Comparison of ENCODE assay signal across 14 cellular contexts in the genomic region with DNA sequence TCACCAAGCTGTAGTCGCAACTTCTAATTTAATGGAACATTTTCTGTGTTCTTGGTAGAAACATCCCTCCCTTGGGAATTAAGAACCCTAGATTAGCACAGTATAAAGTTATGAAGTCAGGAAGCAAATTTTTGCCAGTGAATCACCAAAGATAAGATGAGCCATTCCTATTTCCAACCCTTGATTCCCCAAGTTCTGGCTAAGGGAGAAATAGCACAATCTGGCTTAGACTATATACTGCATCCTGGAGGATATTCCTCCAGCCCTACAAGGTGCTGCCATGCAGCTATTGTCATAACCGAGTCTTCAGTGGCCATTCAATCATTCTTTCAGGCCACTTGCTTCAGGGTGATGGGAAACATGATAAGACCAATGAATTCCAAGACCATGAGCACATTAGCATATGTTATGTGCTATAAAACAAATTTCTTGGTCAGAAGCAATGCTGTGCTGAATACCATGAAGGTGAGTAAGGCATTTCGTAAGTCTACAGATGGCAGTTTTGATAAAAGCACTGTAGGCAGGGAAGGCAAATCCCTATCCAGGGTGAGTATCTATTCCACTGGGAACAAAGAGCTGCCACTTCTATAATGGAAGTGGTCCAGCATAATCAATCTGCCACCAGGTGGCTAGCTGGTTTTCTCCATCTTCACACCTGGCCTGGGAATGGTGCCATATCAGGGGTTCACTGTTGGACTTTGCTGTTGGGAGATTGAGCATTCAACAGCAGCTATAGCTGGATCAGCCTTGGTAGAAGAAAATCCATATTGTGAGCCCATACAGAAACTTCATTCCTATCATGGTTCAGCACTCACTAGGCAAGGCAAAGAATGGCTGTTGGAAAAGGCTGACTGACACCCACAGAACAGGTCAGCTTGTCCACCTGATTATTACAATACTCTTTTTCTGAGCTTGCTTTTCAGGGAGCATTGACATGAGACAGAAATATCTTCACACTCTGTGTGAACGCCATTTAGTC. TPM values are rescaled to one million over a fixed set of nuclear protein-coding genes. Genes with fewer than 3 reads are reported as not detected.
DNase-seq lines count a peak whose midpoint lies in the region; ATAC-seq, FAIRE-seq and TF ChIP-seq lines count a peak whose summit lies in the region.
"Had no signal": no experiment of that assay in that cellular context is flagged by ENCODE, and none has a peak within 500 bp of the region (broad histone marks: within the 10 kb centered on the region; RNA-seq: fewer than 3 reads in every experiment).

No MANE protein-coding gene starts in this region.

- H3K27me3 Mint-ChIP-seq in activated naive CD8-positive, alpha-beta T cell treated with anti-CD3 and anti-CD28 coated beads for 36 hours, result peaks cover 22% of the 10 kb centered on the region

- TF ChIP-seq CTCF in fibroblast of lung (conservative IDR thresholded peaks at IDR 0.05 in 1 of 2, IDR thresholded peaks at IDR 0.05 in 1 of 2; ENCODE audit: low read depth in 1 of 2, low read length in 2 of 2), result no peak

- peaks cover 4% of the 10 kb centered on the region for H3K4me1 ChIP-seq in fibroblast of lung (ENCODE audit: control insufficient read depth, extremely low read depth, insufficient read depth, low read length)
- H3K4me1 ChIP-seq in small intestine (ENCODE audit: control insufficient read depth in 2 of 2, insufficient read depth in 1 of 2, low read depth in 1 of 2, low read length in 1 of 2), result no peaks in the 10 kb centered on the region

- H2AFZ ChIP-seq in fibroblast of lung (ENCODE audit: low read length), result no peak overlapping the region

- no peak overlapping the region for H3K4me3 Mint-ChIP-seq in activated naive CD8-positive, alpha-beta T cell treated with anti-CD3 and anti-CD28 coated beads for 36 hours
- H3K4me3 Mint-ChIP-seq: activated naive CD4-positive, alpha-beta T cell treated with anti-CD3 and anti-CD28 coated beads for 36 hours; memory B cell; stimulated activated naive CD8-positive, alpha-beta T cell treated with anti-CD3 and anti-CD28 coated beads, Interleukin-15, amount 100 ng/mL, for 72 hours had no signal

- H3K9me3 ChIP-seq in fibroblast of lung (ENCODE audit: control insufficient read depth, insufficient read depth, low read depth, low read length), result no peaks in the 10 kb centered on the region
- no peaks in the 10 kb centered on the region for H3K9me3 ChIP-seq in small intestine (ENCODE audit: control insufficient read depth, low read depth)

- 38 to 73% (median 52%) methylated on average over 4 of the region's 4 CpGs for WGBS in small intestine, 3 donors

- peak overlapping the region; percentile 42 for H3K4me2 ChIP-seq in fibroblast of lung (ENCODE audit: extremely low read depth, insufficient read depth, low read length)
- H3K4me2 ChIP-seq: BLaER1 treated with 17β-estradiol and CSF1 and Interleukin-3, amounts not matched to agents 10 nM and 100 nM had no signal

- in situ Hi-C loops in KBM-7 (cut with MboI; ENCODE audit: low pct_unique_long_range_greater_than_20kb, low sequenced_read_pairs), result no loop called here

- no peaks in the 10 kb centered on the region for H3K36me3 Mint-ChIP-seq in activated naive CD8-positive, alpha-beta T cell treated with anti-CD3 and anti-CD28 coated beads for 36 hours
- H3K36me3 Mint-ChIP-seq: memory B cell had no signal

- H3K36me3 ChIP-seq in fibroblast of lung (ENCODE audit: control insufficient read depth, insufficient read depth, low read length) (no peaks in the 10 kb centered on the region), small intestine (ENCODE audit: control insufficient read depth in 2 of 2, insufficient read depth in 2 of 2, low read length in 2 of 2) (no peaks in the 10 kb centered on the region)
- H3K36me3 ChIP-seq: BLaER1 treated with 17β-estradiol and CSF1 and Interleukin-3, amounts not matched to agents 10 nM and 100 nM had no signal

- peaks cover 8% of the 10 kb centered on the region for H3K9me3 Mint-ChIP-seq in activated naive CD8-positive, alpha-beta T cell treated with anti-CD3 and anti-CD28 coated beads for 36 hours

- H3K4me1 Mint-ChIP-seq in activated naive CD8-positive, alpha-beta T cell treated with anti-CD3 and anti-CD28 coated beads for 36 hours, result peaks cover 6% of the 10 kb centered on the region
- H3K4me1 Mint-ChIP-seq: memory B cell had no signal

- H3K79me2 ChIP-seq in fibroblast of lung (ENCODE audit: control insufficient read depth, insufficient read depth, low read length), result no peaks in the 10 kb centered on the region

- H3K27me3 ChIP-seq in fibroblast of lung (ENCODE audit: control insufficient read depth, insufficient read depth, low read length) (no peaks in the 10 kb centered on the region), small intestine (ENCODE audit: control insufficient read depth in 2 of 2, insufficient read depth in 2 of 2, low read length in 2 of 2) (no peaks in the 10 kb centered on the region)
- H3K27me3 ChIP-seq: BLaER1 treated with 17β-estradiol and CSF1 and Interleukin-3, amounts not matched to agents 10 nM and 100 nM had no signal

- no peak overlapping the region for H3K9ac ChIP-seq in fibroblast of lung (ENCODE audit: insufficient read depth, low read length)
- H3K9ac ChIP-seq: BLaER1 treated with 17β-estradiol and CSF1 and Interleukin-3, amounts not matched to agents 10 nM and 100 nM had no signal

- no peaks in the 10 kb centered on the region for H4K20me1 ChIP-seq in fibroblast of lung (ENCODE audit: control insufficient read depth, extremely low read depth, insufficient read depth, low read length)
- H4K20me1 ChIP-seq: BLaER1 treated with 17β-estradiol and CSF1 and Interleukin-3, amounts not matched to agents 10 nM and 100 nM had no signal

- peak; percentile 50 for DNase-seq in NCI-H345 (lab: John Stamatoyannopoulos, UW)
- DNase-seq in NCI-H345 treated with DMSO at 0.1 percent for 48 hours (lab: John Stamatoyannopoulos, UW; ENCODE audit: unreplicated experiment), result no peak
- peak; percentile 80 for DNase-seq in RCC 7860 (ENCODE audit: low spot score)
- peak; percentile 86 to 99 for DNase-seq in fibroblast of lung (ENCODE audit: low read depth in 2 of 2)
- peak; percentile 84 for DNase-seq in small intestine
- DNase-seq in activated naive CD8-positive, alpha-beta T cell treated with anti-CD3 and anti-CD28 coated beads for 36 hours, result no peak
- DNase-seq in KBM-7, result no peak
- DNase-seq: activated naive CD4-positive, alpha-beta T cell treated with anti-CD3 and anti-CD28 coated beads for 36 hours; NCI-H526; stimulated activated naive CD8-positive, alpha-beta T cell treated with anti-CD3 and anti-CD28 coated beads, Interleukin-15, amount 100 ng/mL, for 72 hours had no signal

- FAIRE-seq in RCC 7860 (lab: Jason Lieb, UNC) (no peak), small intestine (lab: Jason Lieb, UNC) (no peak)

- H3K27ac ChIP-seq in fibroblast of lung (ENCODE audit: insufficient read depth, low read length), result peak overlapping the region; percentile 9
- no peak overlapping the region for H3K27ac ChIP-seq in small intestine (ENCODE audit: low read depth in 1 of 2, low read length in 1 of 2)
- H3K27ac ChIP-seq: BLaER1 treated with 17β-estradiol and CSF1 and Interleukin-3, amounts not matched to agents 10 nM and 100 nM; VCaP had no signal

- H3K4me3 ChIP-seq in fibroblast of lung (replicated peaks in 1 of 4; ENCODE audit: control extremely low read depth in 1 of 4, insufficient read depth in 1 of 4, low read depth in 3 of 4, low read length in 4 of 4) (no peak overlapping the region), small intestine (ENCODE audit: low read depth in 1 of 2, low read length in 2 of 2) (no peak overlapping the region)
- H3K4me3 ChIP-seq: BLaER1 treated with 17β-estradiol and CSF1 and Interleukin-3, amounts not matched to agents 10 nM and 100 nM had no signal

- no peak for ATAC-seq in HG02870 (IDR thresholded peaks at IDR 0.05; ENCODE audit: unreplicated experiment)
- ATAC-seq: stimulated activated naive CD8-positive, alpha-beta T cell treated with anti-CD3 and anti-CD28 coated beads, Interleukin-15, amount 100 ng/mL, for 72 hours had no signal

- no peak overlapping the region for H3K27ac Mint-ChIP-seq in activated naive CD8-positive, alpha-beta T cell treated with anti-CD3 and anti-CD28 coated beads for 36 hours
- H3K27ac Mint-ChIP-seq: activated naive CD4-positive, alpha-beta T cell treated with anti-CD3 and anti-CD28 coated beads for 36 hours; memory B cell; stimulated activated naive CD8-positive, alpha-beta T cell treated with anti-CD3 and anti-CD28 coated beads, Interleukin-15, amount 100 ng/mL, for 72 hours had no signal

RNA-seq across cellular contexts. Expression of a gene that starts 19.6 kb away (rescaled TPM):
- total RNA-seq in fibroblast of lung, result 20.5 and 28.7 TPM in 2 replicates
- polyA plus RNA-seq in fibroblast of lung (16.3 and 20.6 TPM in 2 replicates), small intestine (10 to 100 TPM; 16.5 to 20.9 (median 20.1) TPM)
- 12.7 and 16.5 TPM in 2 replicates for polyA plus RNA-seq in fibroblast of lung (2012)
- polyA minus RNA-seq in fibroblast of lung (ENCODE audit: low replicate concordance), result 12.0 and 23.5 TPM in 2 replicates
- 1 to 10 TPM; 4.1 to 5.5 TPM for total RNA-seq in activated naive CD8-positive, alpha-beta T cell treated with anti-CD3 and anti-CD28 coated beads for 36 hours

Comparison
In these comparisons a context has a peak if more than half of its experiments do, and no peak if none do; other contexts are left out.
1. DNase-seq: peak in NCI-H345 (single experiment), RCC 7860 (single experiment), fibroblast of lung (2 of 2) and small intestine (single experiment); none in NCI-H345 treated with DMSO at 0.1 percent for 48 hours (single experiment), activated naive CD8-positive, alpha-beta T cell treated with anti-CD3 and anti-CD28 coated beads for 36 hours (single experiment) and KBM-7 (single experiment).